In genomic region chr1:228833911-228834631, GRCh38 we compare ENCODE assay signal across 21 cellular contexts.
DNase-seq lines count a peak whose midpoint lies in the region; ATAC-seq and TF ChIP-seq lines count a peak whose summit lies in the region.
"Had no signal": no experiment of that assay in that cellular context is flagged by ENCODE, and none has a peak within 500 bp of the region (broad histone marks: within the 10 kb centered on the region; RNA-seq: fewer than 3 reads in every experiment).

No MANE protein-coding gene starts in this region.

- ATAC-seq in lung (ENCODE audit: insufficient read depth, low FRiP score) (no peak), thoracic aorta (ENCODE audit: insufficient number of reproducible peaks, low FRiP score, low read depth) (peak; percentile 50), GM21717 (IDR thresholded peaks at IDR 0.05; ENCODE audit: unreplicated experiment) (no peak), HG03097 (IDR thresholded peaks at IDR 0.05; ENCODE audit: low FRiP score, unreplicated experiment) (no peak)
- ATAC-seq: activated T-cell treated with anti-CD3 and anti-CD28 coated beads, Interleukin-2, amount 50 U/mL, for 4 hours; mucosa of descending colon; sciatic nerve had no signal

- 52 to 82% methylated on average over 12 of the region's 12 CpGs for WGBS in lung, 2 donors

- H3K4me3 ChIP-seq in H7 (ENCODE audit: insufficient read depth, low read depth, low read length) (no peak overlapping the region), ascending aorta (peak overlapping the region; percentile 26 to 53), lung (no peak overlapping the region), thoracic aorta (peak overlapping the region; percentile 62)
- H3K4me3 ChIP-seq: mucosa of descending colon, SK-N-MC, uterus had no signal

- H3K27me3 ChIP-seq in H7 (ENCODE audit: control insufficient read depth, insufficient read depth, low read length) (no peaks in the 10 kb centered on the region), ascending aorta (no peaks in the 10 kb centered on the region), lung (ENCODE audit: control insufficient read depth, insufficient read depth) (no peaks in the 10 kb centered on the region), thoracic aorta (replicated peaks; ENCODE audit: insufficient read depth) (no peaks in the 10 kb centered on the region)
- H3K27me3 ChIP-seq: uterus had no signal

- peak; percentile 41 for DNase-seq in H7
- DNase-seq in ascending aorta (ENCODE audit: low spot score in 2 of 2), result no peak
- peak; percentile 16 for DNase-seq in lung (ENCODE audit: low spot score)
- no peak for DNase-seq in thoracic aorta (ENCODE audit: low spot score)
- no peak for DNase-seq in NOMO-1 (lab: John Stamatoyannopoulos, UW; ENCODE audit: unreplicated experiment in 2 of 2)
- DNase-seq: activated CD4-positive, alpha-beta T cell treated with anti-CD3 and anti-CD28 coated beads for 1 hour; activated naive CD4-positive, alpha-beta T cell treated with Interleukin-2 at 50 U/mL for 16 hours; activated T-cell treated with anti-CD3 and anti-CD28 coated beads, Interleukin-2, amount 50 U/mL, for 4 hours; caudate nucleus; dorsolateral prefrontal cortex; islet precursor cell; KG1; NCI-H1436 treated with DMSO at 0.1 percent for 48 hours; NCI-H524 treated with DMSO at 0.1 percent for 48 hours; posterior cingulate gyrus; uterus had no signal

- no peaks in the 10 kb centered on the region for H3K9me3 ChIP-seq in ascending aorta
- H3K9me3 ChIP-seq in lung (ENCODE audit: control insufficient read depth in 2 of 2, insufficient read depth in 1 of 2, low read length in 1 of 2), result peaks cover 0 to 5% of the 10 kb centered on the region in 2 donors
- no peaks in the 10 kb centered on the region for H3K9me3 ChIP-seq in thoracic aorta
- H3K9me3 ChIP-seq: mucosa of descending colon, uterus had no signal

- TF ChIP-seq CTCF in ascending aorta (IDR thresholded peaks at IDR 0.05) (no peak), lung (IDR thresholded peaks at IDR 0.05; ENCODE audit: control extremely low read depth, extremely low read depth) (no peak), thoracic aorta (IDR thresholded peaks at IDR 0.05) (no peak)

- peaks cover 15 to 26% of the 10 kb centered on the region in 2 donors for H3K4me1 ChIP-seq in ascending aorta
- H3K4me1 ChIP-seq in lung (ENCODE audit: control insufficient read depth in 2 of 2, insufficient read depth in 2 of 2, low read length in 2 of 2), result peaks cover 0 to 9% of the 10 kb centered on the region in 2 donors
- peaks cover 21 to 46% of the 10 kb centered on the region in 2 donors for H3K4me1 ChIP-seq in thoracic aorta (ENCODE audit: control insufficient read depth in 1 of 2, low read depth in 2 of 2)

- H3K27ac ChIP-seq in ascending aorta (peak overlapping the region; percentile 70 to 80), lung (ENCODE audit: low read depth in 1 of 2, low read length in 1 of 2) (no peak overlapping the region), thoracic aorta (peak overlapping the region; percentile 57 to 72)
- H3K27ac ChIP-seq: SK-N-MC had no signal

- intact Hi-C loops in ascending aorta (cut with DNase I), result no loop called here

- no peaks in the 10 kb centered on the region for H3K36me3 ChIP-seq in H7 (replicated peaks; ENCODE audit: control insufficient read depth, insufficient read depth, low read length)
- H3K36me3 ChIP-seq in ascending aorta, result no peaks in the 10 kb centered on the region
- no peaks in the 10 kb centered on the region for H3K36me3 ChIP-seq in lung (ENCODE audit: control insufficient read depth in 2 of 2, insufficient read depth in 2 of 2, low read length in 2 of 2)
- H3K36me3 ChIP-seq in thoracic aorta, result no peaks in the 10 kb centered on the region
- H3K36me3 ChIP-seq: uterus had no signal

Comparison
In these comparisons a context has a peak if more than half of its experiments do, and no peak if none do; other contexts are left out.
1. DNase-seq: peak in H7 (single experiment) and lung (single experiment); none in ascending aorta (0 of 2), thoracic aorta (single experiment) and NOMO-1 (0 of 2).
2. H3K4me3 ChIP-seq: peak in ascending aorta (2 of 2) and thoracic aorta (single experiment); none in H7 (single experiment) and lung (single experiment).
3. H3K27ac ChIP-seq: peak in ascending aorta (2 of 2) and thoracic aorta (2 of 2); none in lung (0 of 2).